Comparison of ENCODE assay signal across 24 cellular contexts in the genomic region with DNA sequence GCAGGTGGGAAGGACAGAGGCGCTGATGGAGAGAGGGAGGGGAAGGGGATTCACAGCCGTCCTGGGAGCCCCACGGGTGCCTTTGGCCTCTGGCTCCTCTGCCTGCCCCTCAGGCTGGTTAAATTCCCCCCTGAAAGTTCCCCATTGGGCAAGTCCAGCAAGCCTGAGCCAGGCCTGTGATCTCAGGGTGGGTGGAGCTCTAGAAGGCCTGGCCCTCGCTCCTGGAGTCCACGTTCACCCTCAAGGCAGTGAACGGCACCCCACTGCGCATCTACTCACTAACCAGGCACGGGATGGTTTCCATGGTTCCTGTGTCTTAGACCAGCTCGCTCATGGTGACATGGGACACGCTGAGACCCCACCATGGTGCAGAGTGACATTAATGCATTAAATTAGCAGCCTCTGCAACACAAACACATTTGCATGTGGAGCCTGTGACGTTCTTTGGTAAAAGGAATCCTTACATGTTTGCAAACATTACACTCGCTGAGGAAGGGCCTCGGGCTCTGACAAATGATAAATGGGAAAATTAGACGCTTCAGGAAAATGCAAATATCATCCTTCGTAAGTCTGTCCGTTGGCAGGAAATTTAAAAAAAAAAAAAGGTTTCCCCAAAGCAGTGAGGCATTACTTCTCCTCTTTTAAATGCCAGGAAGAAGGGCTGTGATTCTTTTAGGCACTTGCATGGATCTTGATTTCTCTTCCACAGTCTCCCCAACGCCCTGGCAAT.
DNase-seq lines count a peak whose midpoint lies in the region; ATAC-seq and TF ChIP-seq lines count a peak whose summit lies in the region.
"Had no signal": no experiment of that assay in that cellular context is flagged by ENCODE, and none has a peak within 500 bp of the region (broad histone marks: within the 10 kb centered on the region; RNA-seq: fewer than 3 reads in every experiment).

No MANE protein-coding gene starts in this region.

- H3K9ac ChIP-seq in BLaER1 (no peak overlapping the region), neuronal stem cell (ENCODE audit: low read depth, low read length, poor library complexity) (no peak overlapping the region)

- no peaks in the 10 kb centered on the region for H3K9me3 ChIP-seq in BLaER1
- H3K9me3 ChIP-seq in neuronal stem cell (replicated peaks in 1 of 2; ENCODE audit: control insufficient read depth in 2 of 2, insufficient read depth in 1 of 2, low read depth in 1 of 2, low read length in 2 of 2), result no peaks in the 10 kb centered on the region
- H3K9me3 ChIP-seq in left lung, result no peaks in the 10 kb centered on the region
- H3K9me3 ChIP-seq: A549, breast epithelium, prostate gland, thyroid gland had no signal

- no peak overlapping the region for H2BK120ac ChIP-seq in neuronal stem cell (ENCODE audit: low read depth, low read length)

- H4K20me1 ChIP-seq in BLaER1, result no peaks in the 10 kb centered on the region

- peak overlapping the region; percentile 66 for H2AFZ ChIP-seq in neuronal stem cell (ENCODE audit: low read length)

- H3K14ac ChIP-seq in neuronal stem cell (ENCODE audit: low read length), result no peak overlapping the region

- H2AK5ac ChIP-seq in neuronal stem cell (ENCODE audit: low read depth, low read length), result peak overlapping the region; percentile 44

- no peaks in the 10 kb centered on the region for H3K36me3 ChIP-seq in BLaER1
- no peaks in the 10 kb centered on the region for H3K36me3 ChIP-seq in neuronal stem cell (replicated peaks in 1 of 2; ENCODE audit: control insufficient read depth in 2 of 2, insufficient read depth in 2 of 2, low read length in 2 of 2)
- H3K36me3 ChIP-seq in left lung, result no peaks in the 10 kb centered on the region
- H3K36me3 ChIP-seq: breast epithelium, prostate gland, thyroid gland had no signal

- peaks cover 32% of the 10 kb centered on the region for H3K4me1 ChIP-seq in BLaER1
- H3K4me1 ChIP-seq in foreskin keratinocyte, result no peaks in the 10 kb centered on the region
- H3K4me1 ChIP-seq in neuronal stem cell (ENCODE audit: control insufficient read depth in 2 of 2, insufficient read depth in 1 of 2, low read depth in 1 of 2, low read length in 2 of 2), result peaks cover 14 to 30% of the 10 kb centered on the region in 2 donors
- no peaks in the 10 kb centered on the region for H3K4me1 ChIP-seq in left lung
- H3K4me1 ChIP-seq: breast epithelium, prostate gland had no signal

- H3K23ac ChIP-seq in neuronal stem cell (ENCODE audit: low read depth, low read length, poor library complexity), result no peak overlapping the region

- H2BK15ac ChIP-seq in neuronal stem cell (ENCODE audit: low read length), result no peak overlapping the region

- H3K4me3 ChIP-seq in BLaER1, result no peak overlapping the region; the same call in 1 of the 2 replicates
- no peak overlapping the region for H3K4me3 ChIP-seq in neuronal stem cell (ENCODE audit: low read length in 2 of 2)
- H3K4me3 ChIP-seq in left lung, result no peak overlapping the region
- H3K4me3 ChIP-seq: A549, breast epithelium, prostate gland, skin epidermis, thyroid gland had no signal

- no peak overlapping the region for H4K8ac ChIP-seq in neuronal stem cell (ENCODE audit: low read depth, low read length)

- H3K4ac ChIP-seq in neuronal stem cell (ENCODE audit: low read length), result no peak overlapping the region

- intact Hi-C loops in left lung (cut with DNase I), result no loop called here

- no peak overlapping the region for H2BK5ac ChIP-seq in neuronal stem cell (ENCODE audit: low read length)

- TF ChIP-seq CTCF in foreskin keratinocyte (conservative IDR thresholded peaks at IDR 0.05) (no peak), left lung (IDR thresholded peaks at IDR 0.05) (no peak)

- H3K4me2 ChIP-seq in BLaER1 (peak overlapping the region; percentile 70), neuronal stem cell (ENCODE audit: insufficient read depth, low read length, poor library complexity, severe bottlenecking) (no peak overlapping the region)

- H3K27me3 ChIP-seq in BLaER1 (no peaks in the 10 kb centered on the region), foreskin keratinocyte (peaks cover 27% of the 10 kb centered on the region), neuronal stem cell (ENCODE audit: control insufficient read depth in 3 of 3, insufficient read depth in 3 of 3, low read depth in 1 of 3, low read length in 3 of 3) (peaks cover 0 to 4% (median 0%) of the 10 kb centered on the region in 3 experiments), left lung (peaks cover 0 to 41% of the 10 kb centered on the region in 2 donors)
- H3K27me3 ChIP-seq: thyroid gland had no signal

- no CpG with 5 or more reads among the region's 17 CpGs for WGBS in neuronal stem cell (ENCODE audit: extremely low coverage in 2 of 2, insufficient read length in 2 of 2, insufficient replicate concordance in 1 of 2), 2 donors

- DNase-seq in NCI-H526 (lab: John Stamatoyannopoulos, UW), result peak; percentile 57 to 71
- no peak for DNase-seq in foreskin keratinocyte
- no peak for DNase-seq in neuronal stem cell (ENCODE audit: low spot score)
- DNase-seq in pons (ENCODE audit: low spot score), result no peak
- DNase-seq in stimulated activated CD4-positive, alpha-beta T cell treated with anti-CD3 and anti-CD28 coated beads, Interleukin-4, amount 100 ng/mL, for 4 hours, result no peak
- no peak for DNase-seq in left lung
- DNase-seq: activated T-cell treated with anti-CD3 and anti-CD28 coated beads, Interleukin-2, amount 50 U/mL, for 1 hour; effector memory CD4-positive, alpha-beta T cell; GOT3; KBM-7; kidney glomerular epithelial cell; naive B cell; NCI-H1436 treated with DMSO at 0.1 percent for 48 hours; NCI-H524 treated with DMSO at 0.1 percent for 48 hours; stimulated activated CD4-positive, alpha-beta T cell treated with anti-CD3 and anti-CD28 coated beads, Interleukin-2, amount 100 ng/mL, for 24 hours; stimulated activated naive CD4-positive, alpha-beta T cell; SW 1271 had no signal

- ATAC-seq in foreskin keratinocyte (peak; percentile 15), HG02885 (IDR thresholded peaks at IDR 0.05; ENCODE audit: poor library complexity, unreplicated experiment) (no peak), left lung (no peak)

- H2BK12ac ChIP-seq in neuronal stem cell (ENCODE audit: low read length), result peak overlapping the region; percentile 66

- H3K27ac ChIP-seq in BLaER1 (peak overlapping the region; percentile 41; the same call in 1 of the 2 replicates), foreskin keratinocyte (no peak overlapping the region), neuronal stem cell (replicated peaks; ENCODE audit: low read length) (no peak overlapping the region), left lung (no peak overlapping the region)
- H3K27ac ChIP-seq: prostate gland, thyroid gland had no signal

- H4K91ac ChIP-seq in neuronal stem cell (ENCODE audit: low read depth, low read length, poor library complexity), result peak overlapping the region; percentile 34

- no peaks in the 10 kb centered on the region for H3K79me1 ChIP-seq in neuronal stem cell (ENCODE audit: low read depth, low read length)

- H3K18ac ChIP-seq in neuronal stem cell (ENCODE audit: low read length), result no peak overlapping the region

Comparison
In these comparisons a context has a peak if more than half of its experiments do, and no peak if none do; other contexts are left out.
1. DNase-seq: peak in NCI-H526 (2 of 2); none in foreskin keratinocyte (0 of 2), neuronal stem cell (single experiment), pons (single experiment), stimulated activated CD4-positive, alpha-beta T cell treated with anti-CD3 and anti-CD28 coated beads, Interleukin-4, amount 100 ng/mL, for 4 hours (0 of 2) and left lung (0 of 2).